In genomic region chr14:33165144-33165925, GRCh38 we compare ENCODE assay signal across 16 cellular contexts.
DNase-seq lines count a peak whose midpoint lies in the region; ATAC-seq, FAIRE-seq and TF ChIP-seq lines count a peak whose summit lies in the region.
"Had no signal": no experiment of that assay in that cellular context is flagged by ENCODE, and none has a peak within 500 bp of the region (broad histone marks: within the 10 kb centered on the region; RNA-seq: fewer than 3 reads in every experiment).

No MANE protein-coding gene starts in this region.

- ATAC-seq in left colon (no peak), GM21529 (IDR thresholded peaks at IDR 0.05; ENCODE audit: unreplicated experiment) (no peak)
- ATAC-seq: activated T-cell treated with anti-CD3 and anti-CD28 coated beads, Interleukin-2, amount 50 U/mL, for 72 hours; gastrocnemius medialis; Panc1; psoas muscle had no signal

- H3K9ac ChIP-seq in NT2/D1 (ENCODE audit: insufficient read length, low read depth): no peak overlapping the region
- no peak overlapping the region for H3K9ac ChIP-seq in endodermal cell (ENCODE audit: extremely low read depth, low read length, poor library complexity, severe bottlenecking)
- H3K9ac ChIP-seq in trophoblast cell (ENCODE audit: low read length): no peak overlapping the region

- no peak overlapping the region for H3K4me3 Mint-ChIP-seq in endodermal cell
- H3K4me3 Mint-ChIP-seq: activated T-cell treated with anti-CD3 and anti-CD28 coated beads, Interleukin-2, amount 50 U/mL, for 72 hours had no signal

- no peaks in the 10 kb centered on the region for H3K79me1 ChIP-seq in trophoblast cell (ENCODE audit: low read length)

- no peak overlapping the region for H4K8ac ChIP-seq in trophoblast cell (ENCODE audit: low read depth, low read length)

- H3K36me3 Mint-ChIP-seq in endodermal cell (ENCODE audit: low read depth): no peaks in the 10 kb centered on the region

- 58 to 76% methylated on average over 6 to 8 of the region's 8 CpGs for WGBS in endodermal cell (ENCODE audit: insufficient coverage in 1 of 2, insufficient read length in 1 of 2), 2 experiments
- WGBS in trophoblast cell (ENCODE audit: extremely low coverage, insufficient coverage, insufficient read length): no CpG with 5 or more reads among the region's 8 CpGs

- H2AK5ac ChIP-seq in trophoblast cell (ENCODE audit: low read length): no peak overlapping the region

- no peak overlapping the region for H3K4me2 ChIP-seq in trophoblast cell (ENCODE audit: low read length)

- H3K14ac ChIP-seq in trophoblast cell (ENCODE audit: low read length): no peak overlapping the region

- no peaks in the 10 kb centered on the region for H3K4me1 Mint-ChIP-seq in endodermal cell

- no peak overlapping the region for H3K23ac ChIP-seq in trophoblast cell (ENCODE audit: low read length)

- H3K9me3 ChIP-seq in NT2/D1 (ENCODE audit: insufficient read depth, low read length) (no peaks in the 10 kb centered on the region), endodermal cell (ENCODE audit: control insufficient read depth, low read length) (no peaks in the 10 kb centered on the region), trophoblast cell (ENCODE audit: insufficient read depth, low read depth, low read length) (no peaks in the 10 kb centered on the region)
- H3K9me3 ChIP-seq: gastrocnemius medialis, psoas muscle, tibial nerve had no signal

- no peak for TF ChIP-seq CTCF in endodermal cell (conservative IDR thresholded peaks at IDR 0.05)

- intact Hi-C loops in left colon (cut with DNase I, micrococcal nuclease): no loop called here

- FAIRE-seq in H54 (lab: Jason Lieb, UNC): peak; percentile 72

- no peak overlapping the region for H2AFZ ChIP-seq in trophoblast cell (ENCODE audit: insufficient read depth, low read length, poor library complexity)

- H3K4me1 ChIP-seq in NT2/D1 (ENCODE audit: insufficient read depth, insufficient read length) (no peaks in the 10 kb centered on the region), endodermal cell (ENCODE audit: control insufficient read depth, insufficient read depth, low read length) (no peaks in the 10 kb centered on the region), trophoblast cell (ENCODE audit: control insufficient read depth in 1 of 2, insufficient read depth in 2 of 2, low read length in 2 of 2) (peaks cover 0 to 9% of the 10 kb centered on the region in 2 experiments)
- H3K4me1 ChIP-seq: gastrocnemius medialis, psoas muscle had no signal

- no peak overlapping the region for H4K91ac ChIP-seq in trophoblast cell (ENCODE audit: low read depth, low read length)

- H2BK5ac ChIP-seq in trophoblast cell (ENCODE audit: low read depth, low read length, poor library complexity): no peak overlapping the region

- H2BK120ac ChIP-seq in trophoblast cell (ENCODE audit: insufficient read depth, low read length, poor library complexity): no peak overlapping the region

- H2BK12ac ChIP-seq in trophoblast cell (ENCODE audit: low read length): no peak overlapping the region

- H3K79me2 ChIP-seq in trophoblast cell (ENCODE audit: control insufficient read depth, insufficient read depth, low read length, poor library complexity): no peaks in the 10 kb centered on the region

- DNase-seq in H54 (ENCODE audit: insufficient read length, low spot score): peak; percentile 12
- peak; percentile 6 for DNase-seq in NT2/D1 (ENCODE audit: low read depth, low spot score)
- no peak for DNase-seq in endodermal cell
- DNase-seq in trophoblast cell: peak; percentile 36 to 63
- no peak for DNase-seq in activated CD8-positive, alpha-beta memory T cell treated with anti-CD3 and anti-CD28 coated beads, Interleukin-2, amount 50 U/mL, for 48 hours
- no peak for DNase-seq in left colon
- DNase-seq: activated T-cell treated with anti-CD3 and anti-CD28 coated beads, Interleukin-2, amount 50 U/mL, for 72 hours; COR-L47; gastrocnemius medialis; MV-4-11; psoas muscle had no signal

- H3K27ac Mint-ChIP-seq in endodermal cell: no peak overlapping the region
- H3K27ac Mint-ChIP-seq: activated T-cell treated with anti-CD3 and anti-CD28 coated beads, Interleukin-2, amount 50 U/mL, for 72 hours had no signal

- H4K12ac ChIP-seq in trophoblast cell (ENCODE audit: low read depth, low read length): no peak overlapping the region

- H3K27me3 ChIP-seq in NT2/D1 (ENCODE audit: insufficient read depth, insufficient read length): no peaks in the 10 kb centered on the region
- no peaks in the 10 kb centered on the region for H3K27me3 ChIP-seq in endodermal cell (ENCODE audit: control insufficient read depth, insufficient read depth, low read length, poor library complexity, severe bottlenecking)
- no peaks in the 10 kb centered on the region for H3K27me3 ChIP-seq in trophoblast cell (ENCODE audit: insufficient read depth, low read length)
- H3K27me3 ChIP-seq: cardiac muscle cell, gastrocnemius medialis, tibial nerve had no signal

- no peak overlapping the region for H3K4ac ChIP-seq in trophoblast cell (ENCODE audit: low read depth, low read length)

- peak overlapping the region; percentile 92 for H3K27ac ChIP-seq in endodermal cell (ENCODE audit: low read depth, low read length)
- no peak overlapping the region for H3K27ac ChIP-seq in trophoblast cell (ENCODE audit: low read depth, low read length)
- H3K27ac ChIP-seq: cardiac muscle cell, gastrocnemius medialis, psoas muscle, tibial nerve had no signal

- H3K9me3 Mint-ChIP-seq in endodermal cell: no peaks in the 10 kb centered on the region
- H3K9me3 Mint-ChIP-seq: activated T-cell treated with anti-CD3 and anti-CD28 coated beads, Interleukin-2, amount 50 U/mL, for 72 hours had no signal

- no peaks in the 10 kb centered on the region for H3K36me3 ChIP-seq in NT2/D1 (ENCODE audit: insufficient read depth, insufficient read length, low read length)
- no peaks in the 10 kb centered on the region for H3K36me3 ChIP-seq in endodermal cell (ENCODE audit: control insufficient read depth, insufficient read depth, low read length)
- no peaks in the 10 kb centered on the region for H3K36me3 ChIP-seq in trophoblast cell (ENCODE audit: control insufficient read depth in 1 of 2, insufficient read depth in 2 of 2, low read length in 2 of 2)
- H3K36me3 ChIP-seq: cardiac muscle cell, gastrocnemius medialis, tibial nerve had no signal

- H3K4me3 ChIP-seq in NT2/D1 (ENCODE audit: insufficient read length, low read depth): no peak overlapping the region
- H3K4me3 ChIP-seq in endodermal cell (ENCODE audit: low read length): no peak overlapping the region
- no peak overlapping the region for H3K4me3 ChIP-seq in trophoblast cell (ENCODE audit: low read depth, low read length)
- H3K4me3 ChIP-seq: cardiac muscle cell, gastrocnemius medialis, lung, psoas muscle, tibial nerve had no signal

- peaks cover 2% of the 10 kb centered on the region for H3K27me3 Mint-ChIP-seq in endodermal cell (ENCODE audit: insufficient read depth)

- H3K18ac ChIP-seq in trophoblast cell (ENCODE audit: low read length): no peak overlapping the region

- no peak for TF ChIP-seq POLR2A in H54 (IDR thresholded peaks at IDR 0.05; ENCODE audit: low read depth, low read length)

Comparison
In these comparisons a context has a peak if more than half of its experiments do, and no peak if none do; other contexts are left out.
1. DNase-seq: peak in H54 (single experiment), NT2/D1 (single experiment) and trophoblast cell (2 of 2); none in endodermal cell (single experiment), activated CD8-positive, alpha-beta memory T cell treated with anti-CD3 and anti-CD28 coated beads, Interleukin-2, amount 50 U/mL, for 48 hours (single experiment) and left colon (0 of 2).